ENCODE assay signal across 1 cellular context in genomic region chr14:90970167-90970600, GRCh38.
TF ChIP-seq lines count a peak whose summit lies in the region.

No MANE protein-coding gene starts in this region.

TF ChIP-seq in GM12878, 131 proteins besides CTCF, POLR2A, EP300 and RAD21 (continued from another document):
- TF ChIP-seq ZBTB4 (CRISPR knock-in tag; IDR thresholded peaks at IDR 0.05) (no peak), SUZ12 (IDR thresholded peaks at IDR 0.05; ENCODE audit: unreplicated experiment) (no peak), NFXL1 (IDR thresholded peaks at IDR 0.05; ENCODE audit: borderline replicate concordance) (no peak), MXI1 (IDR thresholded peaks at IDR 0.05; ENCODE audit: low read depth, low read length) (no peak), MTA2 (IDR thresholded peaks at IDR 0.05; ENCODE audit: low read depth) (peak; percentile 73; the same call in 1 of the 2 replicates), ATF2 (IDR thresholded peaks at IDR 0.05; ENCODE audit: low read length) (peak; percentile 54), SIX5 (IDR thresholded peaks at IDR 0.05; ENCODE audit: low read depth, low read length, severe bottlenecking) (no peak), IRF4 (IDR thresholded peaks at IDR 0.05; ENCODE audit: low read depth, low read length) (no peak), TBL1XR1 (IDR thresholded peaks at IDR 0.05; ENCODE audit: low read depth, low read length) (no peak), BCL3 (IDR thresholded peaks at IDR 0.05; ENCODE audit: borderline replicate concordance, insufficient read depth, low read depth, low read length, poor library complexity, severe bottlenecking) (no peak), KAT2A (conservative IDR thresholded peaks at IDR 0.05; ENCODE audit: control insufficient read depth, low read depth, low read length) (no peak), WRNIP1 (IDR thresholded peaks at IDR 0.05; ENCODE audit: borderline replicate concordance, low read depth, low read length) (no peak), FOXM1 (IDR thresholded peaks at IDR 0.05; ENCODE audit: low read depth, low read length) (peak; percentile 27; the same call in 1 of the 2 replicates), ZNF24 (IDR thresholded peaks at IDR 0.05) (no peak), SREBF1 (IDR thresholded peaks at IDR 0.05; ENCODE audit: low read length) (no peak), YY1 (IDR thresholded peaks at IDR 0.05; ENCODE audit: low read depth, low read length) (no peak), JUND (IDR thresholded peaks at IDR 0.05; ENCODE audit: low read depth, low read length) (no peak), POLR2AphosphoS2 (IDR thresholded peaks at IDR 0.05; ENCODE audit: low read depth, low read length) (no peak), PAX5 (IDR thresholded peaks at IDR 0.05; ENCODE audit: borderline replicate concordance, low read depth, low read length) (no peak), EED (IDR thresholded peaks at IDR 0.05; ENCODE audit: low read depth) (no peak), BCL11A (IDR thresholded peaks at IDR 0.05; ENCODE audit: low read depth, low read length) (no peak), ZSCAN29 (IDR thresholded peaks at IDR 0.05) (no peak), HDAC2 (IDR thresholded peaks at IDR 0.05) (no peak), HDAC6 (IDR thresholded peaks at IDR 0.05; ENCODE audit: unreplicated experiment) (no peak), LARP7 (IDR thresholded peaks at IDR 0.05) (no peak)
- TF ChIP-seq, protein P1, sequence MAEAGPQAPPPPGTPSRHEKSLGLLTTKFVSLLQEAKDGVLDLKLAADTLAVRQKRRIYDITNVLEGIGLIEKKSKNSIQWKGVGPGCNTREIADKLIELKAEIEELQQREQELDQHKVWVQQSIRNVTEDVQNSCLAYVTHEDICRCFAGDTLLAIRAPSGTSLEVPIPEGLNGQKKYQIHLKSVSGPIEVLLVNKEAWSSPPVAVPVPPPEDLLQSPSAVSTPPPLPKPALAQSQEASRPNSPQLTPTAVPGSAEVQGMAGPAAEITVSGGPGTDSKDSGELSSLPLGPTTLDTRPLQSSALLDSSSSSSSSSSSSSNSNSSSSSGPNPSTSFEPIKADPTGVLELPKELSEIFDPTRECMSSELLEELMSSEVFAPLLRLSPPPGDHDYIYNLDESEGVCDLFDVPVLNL (IDR thresholded peaks at IDR 0.05; ENCODE audit: low read depth, low read length) = no peak
- TF ChIP-seq, protein P2, sequence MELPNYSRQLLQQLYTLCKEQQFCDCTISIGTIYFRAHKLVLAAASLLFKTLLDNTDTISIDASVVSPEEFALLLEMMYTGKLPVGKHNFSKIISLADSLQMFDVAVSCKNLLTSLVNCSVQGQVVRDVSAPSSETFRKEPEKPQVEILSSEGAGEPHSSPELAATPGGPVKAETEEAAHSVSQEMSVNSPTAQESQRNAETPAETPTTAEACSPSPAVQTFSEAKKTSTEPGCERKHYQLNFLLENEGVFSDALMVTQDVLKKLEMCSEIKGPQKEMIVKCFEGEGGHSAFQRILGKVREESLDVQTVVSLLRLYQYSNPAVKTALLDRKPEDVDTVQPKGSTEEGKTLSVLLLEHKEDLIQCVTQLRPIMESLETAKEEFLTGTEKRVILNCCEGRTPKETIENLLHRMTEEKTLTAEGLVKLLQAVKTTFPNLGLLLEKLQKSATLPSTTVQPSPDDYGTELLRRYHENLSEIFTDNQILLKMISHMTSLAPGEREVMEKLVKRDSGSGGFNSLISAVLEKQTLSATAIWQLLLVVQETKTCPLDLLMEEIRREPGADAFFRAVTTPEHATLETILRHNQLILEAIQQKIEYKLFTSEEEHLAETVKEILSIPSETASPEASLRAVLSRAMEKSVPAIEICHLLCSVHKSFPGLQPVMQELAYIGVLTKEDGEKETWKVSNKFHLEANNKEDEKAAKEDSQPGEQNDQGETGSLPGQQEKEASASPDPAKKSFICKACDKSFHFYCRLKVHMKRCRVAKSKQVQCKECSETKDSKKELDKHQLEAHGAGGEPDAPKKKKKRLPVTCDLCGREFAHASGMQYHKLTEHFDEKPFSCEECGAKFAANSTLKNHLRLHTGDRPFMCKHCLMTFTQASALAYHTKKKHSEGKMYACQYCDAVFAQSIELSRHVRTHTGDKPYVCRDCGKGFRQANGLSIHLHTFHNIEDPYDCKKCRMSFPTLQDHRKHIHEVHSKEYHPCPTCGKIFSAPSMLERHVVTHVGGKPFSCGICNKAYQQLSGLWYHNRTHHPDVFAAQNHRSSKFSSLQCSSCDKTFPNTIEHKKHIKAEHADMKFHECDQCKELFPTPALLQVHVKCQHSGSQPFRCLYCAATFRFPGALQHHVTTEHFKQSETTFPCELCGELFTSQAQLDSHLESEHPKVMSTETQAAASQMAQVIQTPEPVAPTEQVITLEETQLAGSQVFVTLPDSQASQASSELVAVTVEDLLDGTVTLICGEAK (IDR thresholded peaks at IDR 0.05; ENCODE audit: borderline replicate concordance) = no peak
- TF ChIP-seq, protein P3, sequence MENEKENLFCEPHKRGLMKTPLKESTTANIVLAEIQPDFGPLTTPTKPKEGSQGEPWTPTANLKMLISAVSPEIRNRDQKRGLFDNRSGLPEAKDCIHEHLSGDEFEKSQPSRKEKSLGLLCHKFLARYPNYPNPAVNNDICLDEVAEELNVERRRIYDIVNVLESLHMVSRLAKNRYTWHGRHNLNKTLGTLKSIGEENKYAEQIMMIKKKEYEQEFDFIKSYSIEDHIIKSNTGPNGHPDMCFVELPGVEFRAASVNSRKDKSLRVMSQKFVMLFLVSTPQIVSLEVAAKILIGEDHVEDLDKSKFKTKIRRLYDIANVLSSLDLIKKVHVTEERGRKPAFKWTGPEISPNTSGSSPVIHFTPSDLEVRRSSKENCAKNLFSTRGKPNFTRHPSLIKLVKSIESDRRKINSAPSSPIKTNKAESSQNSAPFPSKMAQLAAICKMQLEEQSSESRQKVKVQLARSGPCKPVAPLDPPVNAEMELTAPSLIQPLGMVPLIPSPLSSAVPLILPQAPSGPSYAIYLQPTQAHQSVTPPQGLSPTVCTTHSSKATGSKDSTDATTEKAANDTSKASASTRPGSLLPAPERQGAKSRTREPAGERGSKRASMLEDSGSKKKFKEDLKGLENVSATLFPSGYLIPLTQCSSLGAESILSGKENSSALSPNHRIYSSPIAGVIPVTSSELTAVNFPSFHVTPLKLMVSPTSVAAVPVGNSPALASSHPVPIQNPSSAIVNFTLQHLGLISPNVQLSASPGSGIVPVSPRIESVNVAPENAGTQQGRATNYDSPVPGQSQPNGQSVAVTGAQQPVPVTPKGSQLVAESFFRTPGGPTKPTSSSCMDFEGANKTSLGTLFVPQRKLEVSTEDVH (IDR thresholded peaks at IDR 0.05; ENCODE audit: low read depth, partially characterized antibody) = no peak
TF ChIP-seq in GM12878: peak in this region for 11.
